Comparison of ENCODE assay signal across 9 cellular contexts in the genomic region with DNA sequence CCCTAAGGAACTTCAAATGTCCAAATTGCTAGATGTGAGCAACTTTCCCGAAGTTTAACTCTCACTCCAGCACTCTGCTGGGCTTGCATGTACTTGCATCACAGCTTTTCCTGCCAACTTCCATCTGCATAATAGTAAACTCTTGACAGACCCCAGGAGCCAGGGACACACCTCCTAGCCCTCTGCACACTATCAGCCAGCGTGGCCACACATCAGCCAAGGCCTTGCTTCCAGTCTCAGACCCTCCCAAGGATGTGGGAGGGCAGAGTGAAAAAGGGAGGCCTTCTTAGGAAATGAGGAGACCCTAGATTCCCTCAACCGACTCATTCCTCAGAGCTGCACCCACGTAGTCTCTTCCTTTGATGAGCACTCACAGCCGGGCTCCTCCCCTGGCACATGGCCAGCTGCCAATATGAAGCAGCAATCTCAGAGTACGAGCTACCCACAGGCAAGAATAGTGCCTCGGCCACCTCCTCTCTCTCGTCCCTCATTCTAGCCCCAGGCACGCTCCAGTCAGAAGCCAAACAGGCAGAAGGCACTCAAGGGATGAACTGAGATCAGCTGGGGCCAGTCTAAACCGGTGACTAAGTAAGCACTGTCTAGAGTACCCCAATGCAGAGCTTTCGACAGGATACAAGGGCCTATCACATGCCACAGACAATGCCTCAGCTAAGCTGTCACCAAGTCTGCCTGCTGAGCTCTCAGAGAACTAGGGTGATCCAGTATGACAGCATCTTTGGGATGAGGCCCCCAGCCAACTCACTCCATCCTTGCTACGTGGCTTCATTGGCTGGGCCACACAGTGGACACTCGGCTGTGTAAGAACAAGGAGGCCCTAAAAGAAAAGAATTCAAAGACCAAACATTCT. TPM values are rescaled to one million over a fixed set of nuclear protein-coding genes. Genes with fewer than 3 reads are reported as not detected.
A peak's percentile ranks its signal among the peaks of the same experiment; 100 is the strongest.
DNase-seq lines count a peak whose midpoint lies in the region; ATAC-seq and TF ChIP-seq lines count a peak whose summit lies in the region.
"Had no signal": no experiment of that assay in that cellular context is flagged by ENCODE, and none has a peak within 500 bp of the region (broad histone marks: within the 10 kb centered on the region; RNA-seq: fewer than 3 reads in every experiment).

No MANE protein-coding gene starts in this region.

- peaks cover 0 to 29% (median 11%) of the 10 kb centered on the region in 7 donors for H3K27me3 ChIP-seq in spleen (replicated peaks in 1 of 7)

- DNase-seq in EH (ENCODE audit: low read depth) = peak; percentile 95
- DNase-seq in NCI-H510A (lab: John Stamatoyannopoulos, UW) = peak; percentile 44
- DNase-seq in amniotic stem cell (lab: John Stamatoyannopoulos, UW) = peak; percentile 68
- DNase-seq in hepatic stellate cell (ENCODE audit: low spot score) = peak; percentile 55
- peak; percentile 72 for DNase-seq in spleen
- no peak for DNase-seq in Kasumi-1 (lab: John Stamatoyannopoulos, UW)
- no peak for DNase-seq in germinal center (ENCODE audit: low spot score)

- TF ChIP-seq CTCF in spleen (IDR thresholded peaks at IDR 0.05 in 8 of 11, conservative IDR thresholded peaks at IDR 0.05 in 3 of 11) = no peak

- no peaks in the 10 kb centered on the region for H3K36me3 ChIP-seq in spleen

- TF ChIP-seq POLR2A in spleen (IDR thresholded peaks at IDR 0.05) = no peak

- ATAC-seq in HG03159 (IDR thresholded peaks at IDR 0.05; ENCODE audit: unreplicated experiment) = no peak

- H3K9me3 ChIP-seq in spleen = no peaks in the 10 kb centered on the region

- H3K4me1 ChIP-seq in spleen = peaks cover 4 to 69% (median 31%) of the 10 kb centered on the region in 6 donors

- intact Hi-C loops in spleen (cut with DNase I; ENCODE audit: low total_unique reads) = no loop called here

- H3K27ac ChIP-seq in spleen = peak overlapping the region in 6 of 8 donors; percentile 40 to 85 (median 48)

- no peak overlapping the region for H3K4me3 ChIP-seq in spleen

- 63 to 67% (median 64%) methylated on average over 12 to 13 of the region's 13 CpGs for WGBS in spleen, 5 donors

RNA-seq across cellular contexts. Expression of gene P4HA2, which starts 2.3 kb away (rescaled TPM):
- 10 to 100 TPM in 6 of 7 donors, 1 to 10 TPM in 1; 8.2 to 38.1 (median 15.6) TPM for total RNA-seq in spleen
- polyA plus RNA-seq in spleen = 1 to 10 TPM; 2.7 to 4.8 (median 4.1) TPM

RNA-seq across cellular contexts. Expression of gene PDLIM4, which starts 32.1 kb away (rescaled TPM):
- total RNA-seq in spleen = 10 to 100 TPM in 1 of 7 donors, 1 to 10 TPM in 6; 3.5 to 17.4 (median 9.0) TPM
- 10 to 100 TPM in 1 of 3 donors, 1 to 10 TPM in 2; 7.5 to 16.9 (median 9.0) TPM for polyA plus RNA-seq in spleen
- total RNA-seq: NCI-H460 had no signal

Comparison
In these comparisons a context has a peak if more than half of its experiments do, and no peak if none do; other contexts are left out.
1. DNase-seq: peak in EH (single experiment), NCI-H510A (single experiment), amniotic stem cell (single experiment), hepatic stellate cell (single experiment) and spleen (single experiment); none in Kasumi-1 (0 of 2) and germinal center (single experiment).